1 cellular context compared by ENCODE assay signal in the genomic region with DNA sequence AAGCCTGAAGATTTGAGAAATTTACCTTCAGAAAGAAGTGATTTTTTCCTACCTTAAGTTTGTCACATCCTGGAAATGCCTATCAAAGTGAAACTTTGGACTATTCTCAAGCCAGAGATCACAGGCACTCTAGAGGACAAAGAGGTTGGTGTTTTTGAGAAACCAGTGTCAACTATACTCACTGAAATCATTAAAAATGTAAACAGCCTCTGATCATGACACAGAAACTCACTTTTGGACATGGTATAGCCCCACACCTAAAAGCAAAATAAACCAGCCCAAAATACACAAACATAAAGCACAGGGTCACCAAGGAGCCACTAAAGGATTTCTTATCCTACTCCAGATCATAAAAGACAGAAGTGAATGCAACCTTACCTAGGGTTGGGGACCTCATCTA.
TF ChIP-seq lines count a peak whose summit lies in the region.

No MANE protein-coding gene starts in this region.

TF ChIP-seq in HepG2, 621 proteins besides CTCF, POLR2A, EP300 and RAD21 (continued from another document and continues in another):
- TF ChIP-seq, protein P1, sequence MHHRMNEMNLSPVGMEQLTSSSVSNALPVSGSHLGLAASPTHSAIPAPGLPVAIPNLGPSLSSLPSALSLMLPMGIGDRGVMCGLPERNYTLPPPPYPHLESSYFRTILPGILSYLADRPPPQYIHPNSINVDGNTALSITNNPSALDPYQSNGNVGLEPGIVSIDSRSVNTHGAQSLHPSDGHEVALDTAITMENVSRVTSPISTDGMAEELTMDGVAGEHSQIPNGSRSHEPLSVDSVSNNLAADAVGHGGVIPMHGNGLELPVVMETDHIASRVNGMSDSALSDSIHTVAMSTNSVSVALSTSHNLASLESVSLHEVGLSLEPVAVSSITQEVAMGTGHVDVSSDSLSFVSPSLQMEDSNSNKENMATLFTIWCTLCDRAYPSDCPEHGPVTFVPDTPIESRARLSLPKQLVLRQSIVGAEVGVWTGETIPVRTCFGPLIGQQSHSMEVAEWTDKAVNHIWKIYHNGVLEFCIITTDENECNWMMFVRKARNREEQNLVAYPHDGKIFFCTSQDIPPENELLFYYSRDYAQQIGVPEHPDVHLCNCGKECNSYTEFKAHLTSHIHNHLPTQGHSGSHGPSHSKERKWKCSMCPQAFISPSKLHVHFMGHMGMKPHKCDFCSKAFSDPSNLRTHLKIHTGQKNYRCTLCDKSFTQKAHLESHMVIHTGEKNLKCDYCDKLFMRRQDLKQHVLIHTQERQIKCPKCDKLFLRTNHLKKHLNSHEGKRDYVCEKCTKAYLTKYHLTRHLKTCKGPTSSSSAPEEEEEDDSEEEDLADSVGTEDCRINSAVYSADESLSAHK (CRISPR knock-in tag; IDR thresholded peaks at IDR 0.05; ENCODE audit: borderline replicate concordance) = no peak
- no peak for TF ChIP-seq ZNF780A (CRISPR knock-in tag; IDR thresholded peaks at IDR 0.05)
- no peak for TF ChIP-seq NAIF1 (CRISPR knock-in tag; IDR thresholded peaks at IDR 0.05; ENCODE audit: borderline replicate concordance)
- TF ChIP-seq, protein P2, sequence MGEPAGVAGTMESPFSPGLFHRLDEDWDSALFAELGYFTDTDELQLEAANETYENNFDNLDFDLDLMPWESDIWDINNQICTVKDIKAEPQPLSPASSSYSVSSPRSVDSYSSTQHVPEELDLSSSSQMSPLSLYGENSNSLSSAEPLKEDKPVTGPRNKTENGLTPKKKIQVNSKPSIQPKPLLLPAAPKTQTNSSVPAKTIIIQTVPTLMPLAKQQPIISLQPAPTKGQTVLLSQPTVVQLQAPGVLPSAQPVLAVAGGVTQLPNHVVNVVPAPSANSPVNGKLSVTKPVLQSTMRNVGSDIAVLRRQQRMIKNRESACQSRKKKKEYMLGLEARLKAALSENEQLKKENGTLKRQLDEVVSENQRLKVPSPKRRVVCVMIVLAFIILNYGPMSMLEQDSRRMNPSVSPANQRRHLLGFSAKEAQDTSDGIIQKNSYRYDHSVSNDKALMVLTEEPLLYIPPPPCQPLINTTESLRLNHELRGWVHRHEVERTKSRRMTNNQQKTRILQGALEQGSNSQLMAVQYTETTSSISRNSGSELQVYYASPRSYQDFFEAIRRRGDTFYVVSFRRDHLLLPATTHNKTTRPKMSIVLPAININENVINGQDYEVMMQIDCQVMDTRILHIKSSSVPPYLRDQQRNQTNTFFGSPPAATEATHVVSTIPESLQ (CRISPR knock-in tag; conservative IDR thresholded peaks at IDR 0.05) = no peak
- TF ChIP-seq, protein P3, sequence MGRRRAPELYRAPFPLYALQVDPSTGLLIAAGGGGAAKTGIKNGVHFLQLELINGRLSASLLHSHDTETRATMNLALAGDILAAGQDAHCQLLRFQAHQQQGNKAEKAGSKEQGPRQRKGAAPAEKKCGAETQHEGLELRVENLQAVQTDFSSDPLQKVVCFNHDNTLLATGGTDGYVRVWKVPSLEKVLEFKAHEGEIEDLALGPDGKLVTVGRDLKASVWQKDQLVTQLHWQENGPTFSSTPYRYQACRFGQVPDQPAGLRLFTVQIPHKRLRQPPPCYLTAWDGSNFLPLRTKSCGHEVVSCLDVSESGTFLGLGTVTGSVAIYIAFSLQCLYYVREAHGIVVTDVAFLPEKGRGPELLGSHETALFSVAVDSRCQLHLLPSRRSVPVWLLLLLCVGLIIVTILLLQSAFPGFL (CRISPR knock-in tag; IDR thresholded peaks at IDR 0.05) = no peak
- peak; percentile 85 for TF ChIP-seq NCOA2 (CRISPR knock-in tag; IDR thresholded peaks at IDR 0.05)
- no peak for TF ChIP-seq FIP1L1 (IDR thresholded peaks at IDR 0.05; ENCODE audit: borderline replicate concordance, insufficient read depth, low read depth, low read length)
- TF ChIP-seq MEIS1 (CRISPR knock-in tag; IDR thresholded peaks at IDR 0.05; ENCODE audit: borderline replicate concordance) = 0 out of 2 replicates have a peak, but pooled peaks have one; percentile 21
- TF ChIP-seq SP4 (CRISPR knock-in tag; IDR thresholded peaks at IDR 0.05) = no peak
- TF ChIP-seq, protein P4, sequence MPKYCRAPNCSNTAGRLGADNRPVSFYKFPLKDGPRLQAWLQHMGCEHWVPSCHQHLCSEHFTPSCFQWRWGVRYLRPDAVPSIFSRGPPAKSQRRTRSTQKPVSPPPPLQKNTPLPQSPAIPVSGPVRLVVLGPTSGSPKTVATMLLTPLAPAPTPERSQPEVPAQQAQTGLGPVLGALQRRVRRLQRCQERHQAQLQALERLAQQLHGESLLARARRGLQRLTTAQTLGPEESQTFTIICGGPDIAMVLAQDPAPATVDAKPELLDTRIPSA (CRISPR knock-in tag; IDR thresholded peaks at IDR 0.05; ENCODE audit: borderline replicate concordance) = no peak
- no peak for TF ChIP-seq CBX1 (IDR thresholded peaks at IDR 0.05; ENCODE audit: low read depth)
- TF ChIP-seq, protein P5, sequence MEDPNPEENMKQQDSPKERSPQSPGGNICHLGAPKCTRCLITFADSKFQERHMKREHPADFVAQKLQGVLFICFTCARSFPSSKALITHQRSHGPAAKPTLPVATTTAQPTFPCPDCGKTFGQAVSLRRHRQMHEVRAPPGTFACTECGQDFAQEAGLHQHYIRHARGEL (CRISPR knock-in tag; IDR thresholded peaks at IDR 0.05) = no peak
- TF ChIP-seq, protein P6, sequence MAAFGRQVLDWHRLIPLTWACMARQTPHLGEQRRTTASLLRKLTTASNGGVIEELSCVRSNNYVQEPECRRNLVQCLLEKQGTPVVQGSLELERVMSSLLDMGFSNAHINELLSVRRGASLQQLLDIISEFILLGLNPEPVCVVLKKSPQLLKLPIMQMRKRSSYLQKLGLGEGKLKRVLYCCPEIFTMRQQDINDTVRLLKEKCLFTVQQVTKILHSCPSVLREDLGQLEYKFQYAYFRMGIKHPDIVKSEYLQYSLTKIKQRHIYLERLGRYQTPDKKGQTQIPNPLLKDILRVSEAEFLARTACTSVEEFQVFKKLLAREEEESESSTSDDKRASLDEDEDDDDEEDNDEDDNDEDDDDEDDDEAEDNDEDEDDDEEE (CRISPR knock-in tag; IDR thresholded peaks at IDR 0.05) = no peak
- TF ChIP-seq MAFG (CRISPR knock-in tag; IDR thresholded peaks at IDR 0.05) = no peak
- TF ChIP-seq ZNF335 (CRISPR knock-in tag; IDR thresholded peaks at IDR 0.05) = no peak
- no peak for TF ChIP-seq ZSCAN21 (CRISPR knock-in tag; IDR thresholded peaks at IDR 0.05; ENCODE audit: borderline replicate concordance)
- TF ChIP-seq, protein P7, sequence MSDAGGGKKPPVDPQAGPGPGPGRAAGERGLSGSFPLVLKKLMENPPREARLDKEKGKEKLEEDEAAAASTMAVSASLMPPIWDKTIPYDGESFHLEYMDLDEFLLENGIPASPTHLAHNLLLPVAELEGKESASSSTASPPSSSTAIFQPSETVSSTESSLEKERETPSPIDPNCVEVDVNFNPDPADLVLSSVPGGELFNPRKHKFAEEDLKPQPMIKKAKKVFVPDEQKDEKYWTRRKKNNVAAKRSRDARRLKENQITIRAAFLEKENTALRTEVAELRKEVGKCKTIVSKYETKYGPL (CRISPR knock-in tag; IDR thresholded peaks at IDR 0.05) = no peak
- TF ChIP-seq, protein P8, sequence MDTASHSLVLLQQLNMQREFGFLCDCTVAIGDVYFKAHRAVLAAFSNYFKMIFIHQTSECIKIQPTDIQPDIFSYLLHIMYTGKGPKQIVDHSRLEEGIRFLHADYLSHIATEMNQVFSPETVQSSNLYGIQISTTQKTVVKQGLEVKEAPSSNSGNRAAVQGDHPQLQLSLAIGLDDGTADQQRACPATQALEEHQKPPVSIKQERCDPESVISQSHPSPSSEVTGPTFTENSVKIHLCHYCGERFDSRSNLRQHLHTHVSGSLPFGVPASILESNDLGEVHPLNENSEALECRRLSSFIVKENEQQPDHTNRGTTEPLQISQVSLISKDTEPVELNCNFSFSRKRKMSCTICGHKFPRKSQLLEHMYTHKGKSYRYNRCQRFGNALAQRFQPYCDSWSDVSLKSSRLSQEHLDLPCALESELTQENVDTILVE (CRISPR knock-in tag; IDR thresholded peaks at IDR 0.05) = no peak
- no peak for TF ChIP-seq YEATS4 (CRISPR knock-in tag; IDR thresholded peaks at IDR 0.05; ENCODE audit: borderline replicate concordance)
- no peak for TF ChIP-seq MTA1 (CRISPR knock-in tag; IDR thresholded peaks at IDR 0.05; ENCODE audit: borderline replicate concordance)
- no peak for TF ChIP-seq ZMYM2 (CRISPR knock-in tag; IDR thresholded peaks at IDR 0.05)
- TF ChIP-seq, protein P9, sequence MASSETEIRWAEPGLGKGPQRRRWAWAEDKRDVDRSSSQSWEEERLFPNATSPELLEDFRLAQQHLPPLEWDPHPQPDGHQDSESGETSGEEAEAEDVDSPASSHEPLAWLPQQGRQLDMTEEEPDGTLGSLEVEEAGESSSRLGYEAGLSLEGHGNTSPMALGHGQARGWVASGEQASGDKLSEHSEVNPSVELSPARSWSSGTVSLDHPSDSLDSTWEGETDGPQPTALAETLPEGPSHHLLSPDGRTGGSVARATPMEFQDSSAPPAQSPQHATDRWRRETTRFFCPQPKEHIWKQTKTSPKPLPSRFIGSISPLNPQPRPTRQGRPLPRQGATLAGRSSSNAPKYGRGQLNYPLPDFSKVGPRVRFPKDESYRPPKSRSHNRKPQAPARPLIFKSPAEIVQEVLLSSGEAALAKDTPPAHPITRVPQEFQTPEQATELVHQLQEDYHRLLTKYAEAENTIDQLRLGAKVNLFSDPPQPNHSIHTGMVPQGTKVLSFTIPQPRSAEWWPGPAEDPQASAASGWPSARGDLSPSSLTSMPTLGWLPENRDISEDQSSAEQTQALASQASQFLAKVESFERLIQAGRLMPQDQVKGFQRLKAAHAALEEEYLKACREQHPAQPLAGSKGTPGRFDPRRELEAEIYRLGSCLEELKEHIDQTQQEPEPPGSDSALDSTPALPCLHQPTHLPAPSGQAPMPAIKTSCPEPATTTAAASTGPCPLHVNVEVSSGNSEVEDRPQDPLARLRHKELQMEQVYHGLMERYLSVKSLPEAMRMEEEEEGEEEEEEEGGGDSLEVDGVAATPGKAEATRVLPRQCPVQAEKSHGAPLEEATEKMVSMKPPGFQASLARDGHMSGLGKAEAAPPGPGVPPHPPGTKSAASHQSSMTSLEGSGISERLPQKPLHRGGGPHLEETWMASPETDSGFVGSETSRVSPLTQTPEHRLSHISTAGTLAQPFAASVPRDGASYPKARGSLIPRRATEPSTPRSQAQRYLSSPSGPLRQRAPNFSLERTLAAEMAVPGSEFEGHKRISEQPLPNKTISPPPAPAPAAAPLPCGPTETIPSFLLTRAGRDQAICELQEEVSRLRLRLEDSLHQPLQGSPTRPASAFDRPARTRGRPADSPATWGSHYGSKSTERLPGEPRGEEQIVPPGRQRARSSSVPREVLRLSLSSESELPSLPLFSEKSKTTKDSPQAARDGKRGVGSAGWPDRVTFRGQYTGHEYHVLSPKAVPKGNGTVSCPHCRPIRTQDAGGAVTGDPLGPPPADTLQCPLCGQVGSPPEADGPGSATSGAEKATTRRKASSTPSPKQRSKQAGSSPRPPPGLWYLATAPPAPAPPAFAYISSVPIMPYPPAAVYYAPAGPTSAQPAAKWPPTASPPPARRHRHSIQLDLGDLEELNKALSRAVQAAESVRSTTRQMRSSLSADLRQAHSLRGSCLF (CRISPR knock-in tag; IDR thresholded peaks at IDR 0.05; ENCODE audit: borderline replicate concordance) = no peak
- TF ChIP-seq ZNF629 (CRISPR knock-in tag; conservative IDR thresholded peaks at IDR 0.05) = no peak
- TF ChIP-seq ISL2 (CRISPR knock-in tag; IDR thresholded peaks at IDR 0.05) = peak; percentile 85; the same call in 1 of the 2 replicates
- TF ChIP-seq NFE2L1 (CRISPR knock-in tag; IDR thresholded peaks at IDR 0.05; ENCODE audit: borderline replicate concordance) = no peak
- TF ChIP-seq TAF1 (CRISPR knock-in tag; IDR thresholded peaks at IDR 0.05) = no peak
- no peak for TF ChIP-seq TRIM24 (CRISPR knock-in tag; IDR thresholded peaks at IDR 0.05)
- no peak for TF ChIP-seq TP53 (CRISPR knock-in tag; conservative IDR thresholded peaks at IDR 0.05)
- TF ChIP-seq, protein P10, sequence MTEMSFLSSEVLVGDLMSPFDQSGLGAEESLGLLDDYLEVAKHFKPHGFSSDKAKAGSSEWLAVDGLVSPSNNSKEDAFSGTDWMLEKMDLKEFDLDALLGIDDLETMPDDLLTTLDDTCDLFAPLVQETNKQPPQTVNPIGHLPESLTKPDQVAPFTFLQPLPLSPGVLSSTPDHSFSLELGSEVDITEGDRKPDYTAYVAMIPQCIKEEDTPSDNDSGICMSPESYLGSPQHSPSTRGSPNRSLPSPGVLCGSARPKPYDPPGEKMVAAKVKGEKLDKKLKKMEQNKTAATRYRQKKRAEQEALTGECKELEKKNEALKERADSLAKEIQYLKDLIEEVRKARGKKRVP (CRISPR knock-in tag; IDR thresholded peaks at IDR 0.05) = no peak
- TF ChIP-seq SAFB2 (CRISPR knock-in tag; IDR thresholded peaks at IDR 0.05; ENCODE audit: borderline replicate concordance, low read depth) = no peak
- no peak for TF ChIP-seq ZNF263 (CRISPR knock-in tag; IDR thresholded peaks at IDR 0.05)
- TF ChIP-seq AGO1 (IDR thresholded peaks at IDR 0.05; ENCODE audit: low read depth, low read length, poor library complexity, severe bottlenecking) = no peak
- TF ChIP-seq, protein P11, sequence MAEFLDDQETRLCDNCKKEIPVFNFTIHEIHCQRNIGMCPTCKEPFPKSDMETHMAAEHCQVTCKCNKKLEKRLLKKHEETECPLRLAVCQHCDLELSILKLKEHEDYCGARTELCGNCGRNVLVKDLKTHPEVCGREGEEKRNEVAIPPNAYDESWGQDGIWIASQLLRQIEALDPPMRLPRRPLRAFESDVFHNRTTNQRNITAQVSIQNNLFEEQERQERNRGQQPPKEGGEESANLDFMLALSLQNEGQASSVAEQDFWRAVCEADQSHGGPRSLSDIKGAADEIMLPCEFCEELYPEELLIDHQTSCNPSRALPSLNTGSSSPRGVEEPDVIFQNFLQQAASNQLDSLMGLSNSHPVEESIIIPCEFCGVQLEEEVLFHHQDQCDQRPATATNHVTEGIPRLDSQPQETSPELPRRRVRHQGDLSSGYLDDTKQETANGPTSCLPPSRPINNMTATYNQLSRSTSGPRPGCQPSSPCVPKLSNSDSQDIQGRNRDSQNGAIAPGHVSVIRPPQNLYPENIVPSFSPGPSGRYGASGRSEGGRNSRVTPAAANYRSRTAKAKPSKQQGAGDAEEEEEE (CRISPR knock-in tag; IDR thresholded peaks at IDR 0.05; ENCODE audit: borderline replicate concordance) = no peak
- TF ChIP-seq, protein P12, sequence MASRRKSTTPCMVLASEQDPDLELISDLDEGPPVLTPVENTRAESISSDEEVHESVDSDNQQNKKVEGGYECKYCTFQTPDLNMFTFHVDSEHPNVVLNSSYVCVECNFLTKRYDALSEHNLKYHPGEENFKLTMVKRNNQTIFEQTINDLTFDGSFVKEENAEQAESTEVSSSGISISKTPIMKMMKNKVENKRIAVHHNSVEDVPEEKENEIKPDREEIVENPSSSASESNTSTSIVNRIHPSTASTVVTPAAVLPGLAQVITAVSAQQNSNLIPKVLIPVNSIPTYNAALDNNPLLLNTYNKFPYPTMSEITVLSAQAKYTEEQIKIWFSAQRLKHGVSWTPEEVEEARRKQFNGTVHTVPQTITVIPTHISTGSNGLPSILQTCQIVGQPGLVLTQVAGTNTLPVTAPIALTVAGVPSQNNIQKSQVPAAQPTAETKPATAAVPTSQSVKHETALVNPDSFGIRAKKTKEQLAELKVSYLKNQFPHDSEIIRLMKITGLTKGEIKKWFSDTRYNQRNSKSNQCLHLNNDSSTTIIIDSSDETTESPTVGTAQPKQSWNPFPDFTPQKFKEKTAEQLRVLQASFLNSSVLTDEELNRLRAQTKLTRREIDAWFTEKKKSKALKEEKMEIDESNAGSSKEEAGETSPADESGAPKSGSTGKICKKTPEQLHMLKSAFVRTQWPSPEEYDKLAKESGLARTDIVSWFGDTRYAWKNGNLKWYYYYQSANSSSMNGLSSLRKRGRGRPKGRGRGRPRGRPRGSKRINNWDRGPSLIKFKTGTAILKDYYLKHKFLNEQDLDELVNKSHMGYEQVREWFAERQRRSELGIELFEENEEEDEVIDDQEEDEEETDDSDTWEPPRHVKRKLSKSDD (CRISPR knock-in tag; IDR thresholded peaks at IDR 0.05; ENCODE audit: low read depth) = no peak
